ENCODE assay signal across 8 cellular contexts in the genomic region with DNA sequence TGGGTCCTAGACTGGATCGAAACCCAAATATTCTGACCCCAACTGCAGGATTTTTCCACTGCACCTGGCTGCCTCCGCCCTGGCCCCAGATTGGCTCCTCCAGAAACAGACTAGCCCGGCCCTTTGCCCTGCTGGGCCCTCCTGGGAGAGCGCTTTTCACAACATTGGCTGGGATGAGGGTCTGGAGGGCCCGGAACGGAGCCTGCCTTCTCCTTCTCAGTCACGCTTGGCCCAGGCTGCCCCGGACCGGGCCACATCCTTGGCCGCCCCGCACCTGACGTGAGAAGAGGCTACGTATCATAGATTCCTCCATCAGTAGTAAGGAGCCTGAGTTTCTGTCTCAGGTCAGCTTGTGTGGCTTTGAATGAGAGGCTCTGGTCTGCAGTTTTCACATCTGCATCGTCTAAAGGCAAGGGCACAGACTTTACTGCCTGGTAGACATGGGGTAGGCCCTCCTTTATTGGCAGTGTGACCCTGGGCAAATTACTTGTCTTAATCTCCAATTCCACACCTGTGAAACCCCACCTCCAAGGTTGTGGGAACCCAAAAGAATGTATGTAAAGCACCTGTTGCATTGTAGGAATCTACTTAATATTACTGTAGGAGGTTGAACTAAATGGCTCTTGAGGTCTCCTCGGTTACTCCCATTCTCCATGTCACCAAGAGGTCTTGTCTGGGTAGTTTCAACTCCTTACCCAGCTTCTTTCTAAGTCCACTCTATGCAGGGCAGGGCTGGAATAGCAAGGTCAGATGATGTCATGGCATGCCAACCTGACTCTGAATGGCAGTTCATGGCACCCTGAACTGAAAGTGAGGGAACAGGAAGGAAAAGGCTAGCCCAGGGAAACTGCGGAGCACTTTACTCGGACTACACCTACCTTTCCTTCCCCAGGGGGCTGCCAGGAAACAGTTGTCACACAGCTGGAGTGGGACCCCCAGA. TPM values are rescaled to one million over a fixed set of nuclear protein-coding genes. Genes with fewer than 3 reads are reported as not detected.
DNase-seq lines count a peak whose midpoint lies in the region; ATAC-seq and TF ChIP-seq lines count a peak whose summit lies in the region.

No MANE protein-coding gene starts in this region.

- H3K4me1 ChIP-seq in body of pancreas, result peaks cover 43% of the 10 kb centered on the region
- H3K4me1 ChIP-seq in stomach smooth muscle (ENCODE audit: control insufficient read depth, insufficient read depth, low read length), result peaks cover 43% of the 10 kb centered on the region

- TF ChIP-seq CTCF in body of pancreas (IDR thresholded peaks at IDR 0.05) (no peak), kidney epithelial cell (IDR thresholded peaks at IDR 0.05; ENCODE audit: insufficient read depth, low read length, poor library complexity, severe bottlenecking) (no peak)

- peak overlapping the region; percentile 83 to 96 (median 94) for H3K27ac ChIP-seq in body of pancreas
- peak overlapping the region; percentile 96 for H3K27ac ChIP-seq in stomach smooth muscle (ENCODE audit: low read length)

- H3K27ac Mint-ChIP-seq in activated naive CD4-positive, alpha-beta T cell treated with anti-CD3 and anti-CD28 coated beads, Interleukin-2, amount 50 U/mL, for 24 hours, result peak overlapping the region; percentile 90

- no peak for DNase-seq in activated naive CD4-positive, alpha-beta T cell treated with anti-CD3 and anti-CD28 coated beads, Interleukin-2, amount 50 U/mL, for 16 hours
- DNase-seq in HuH-7.5 (ENCODE audit: low spot score), result peak; percentile 48
- peak; percentile 52 to 71 (median 61) for DNase-seq in body of pancreas
- no peak for DNase-seq in kidney epithelial cell (ENCODE audit: low read depth)

- peak; percentile 20 for ATAC-seq in body of pancreas
- no peak for ATAC-seq in GM18519 (IDR thresholded peaks at IDR 0.05; ENCODE audit: low FRiP score, unreplicated experiment)
- ATAC-seq in HG02610 (IDR thresholded peaks at IDR 0.05; ENCODE audit: unreplicated experiment), result no peak

- no peaks in the 10 kb centered on the region for H3K9me3 ChIP-seq in body of pancreas
- no peaks in the 10 kb centered on the region for H3K9me3 ChIP-seq in stomach smooth muscle (ENCODE audit: control insufficient read depth in 2 of 2, low read length in 2 of 2)

- no peaks in the 10 kb centered on the region for H3K9me3 Mint-ChIP-seq in activated naive CD4-positive, alpha-beta T cell treated with anti-CD3 and anti-CD28 coated beads, Interleukin-2, amount 50 U/mL, for 24 hours

- H3K9ac ChIP-seq in stomach smooth muscle (ENCODE audit: low read length in 2 of 2), result peak overlapping the region; percentile 94 to 99

- peaks cover 41% of the 10 kb centered on the region for H3K4me1 Mint-ChIP-seq in activated naive CD4-positive, alpha-beta T cell treated with anti-CD3 and anti-CD28 coated beads, Interleukin-2, amount 50 U/mL, for 24 hours

- peaks cover 2% of the 10 kb centered on the region for H3K36me3 Mint-ChIP-seq in activated naive CD4-positive, alpha-beta T cell treated with anti-CD3 and anti-CD28 coated beads, Interleukin-2, amount 50 U/mL, for 24 hours

- H3K27me3 Mint-ChIP-seq in activated naive CD4-positive, alpha-beta T cell treated with anti-CD3 and anti-CD28 coated beads, Interleukin-2, amount 50 U/mL, for 24 hours, result no peaks in the 10 kb centered on the region

- H3K4me3 ChIP-seq in body of pancreas, result peak overlapping the region; percentile 44 to 83
- H3K4me3 ChIP-seq in kidney epithelial cell (ENCODE audit: low read depth, low read length), result peak overlapping the region; percentile 94
- peak overlapping the region; percentile 66 to 89 for H3K4me3 ChIP-seq in stomach smooth muscle (ENCODE audit: low read length in 2 of 2)

- WGBS in body of pancreas, 2 donors, result 18 to 25% methylated on average over 6 to 17 of the region's 17 CpGs

- H3K36me3 ChIP-seq in body of pancreas (replicated peaks in 1 of 2; ENCODE audit: insufficient read depth in 1 of 2, low read depth in 2 of 2) (peaks cover 0 to 5% of the 10 kb centered on the region in 2 donors), kidney epithelial cell (ENCODE audit: control insufficient read depth, insufficient read depth, low read length) (peaks cover 1% of the 10 kb centered on the region), stomach smooth muscle (ENCODE audit: control insufficient read depth in 2 of 2, insufficient read depth in 2 of 2, low read length in 2 of 2) (peaks cover 4 to 5% of the 10 kb centered on the region in 2 donors)

- H3K4me3 Mint-ChIP-seq in activated naive CD4-positive, alpha-beta T cell treated with anti-CD3 and anti-CD28 coated beads, Interleukin-2, amount 50 U/mL, for 24 hours, result peak overlapping the region; percentile 94

- H3K27me3 ChIP-seq in body of pancreas, result no peaks in the 10 kb centered on the region
- no peaks in the 10 kb centered on the region for H3K27me3 ChIP-seq in kidney epithelial cell (ENCODE audit: control insufficient read depth, insufficient read depth, low read length)
- no peaks in the 10 kb centered on the region for H3K27me3 ChIP-seq in stomach smooth muscle (ENCODE audit: control insufficient read depth in 1 of 2, insufficient read depth in 2 of 2, low read length in 2 of 2)

- no peak for TF ChIP-seq POLR2A in body of pancreas (IDR thresholded peaks at IDR 0.05)

- intact Hi-C loops in body of pancreas (cut with DNase I), result no loop called here

RNA-seq across cellular contexts. Expression of a gene that starts 0.7 kb away (rescaled TPM):
- total RNA-seq in body of pancreas (not detected), kidney epithelial cell (not detected in 2 replicates)

RNA-seq across cellular contexts. Expression of a gene that starts 0.8 kb away (rescaled TPM):
- total RNA-seq in body of pancreas (10 to 100 TPM; 65.6 to 91.0 TPM), kidney epithelial cell (37.9 and 38.5 TPM in 2 replicates)

RNA-seq across cellular contexts. Expression of a gene that starts 9.8 kb away (rescaled TPM):
- 10 to 100 TPM; 16.3 to 18.5 TPM for total RNA-seq in body of pancreas
- total RNA-seq in kidney epithelial cell, result 3.8 TPM in 2 replicates

RNA-seq across cellular contexts. Expression of a gene that starts 34.6 kb away (rescaled TPM):
- total RNA-seq in body of pancreas (1 to 10 TPM in 1 of 2 donors, not detected in 1; 3.4 TPM), kidney epithelial cell (not detected in 2 replicates)

RNA-seq across cellular contexts. Expression of a gene that starts 52.4 kb away (rescaled TPM):
- total RNA-seq in body of pancreas, result 10 to 100 TPM; 39.6 to 40.2 TPM
- 102 and 104 TPM in 2 replicates for total RNA-seq in kidney epithelial cell

Comparison
In these comparisons a context has a peak if more than half of its experiments do, and no peak if none do; other contexts are left out.
1. DNase-seq: peak in HuH-7.5 (single experiment) and body of pancreas (4 of 4); none in activated naive CD4-positive, alpha-beta T cell treated with anti-CD3 and anti-CD28 coated beads, Interleukin-2, amount 50 U/mL, for 16 hours (single experiment) and kidney epithelial cell (single experiment).
2. Peak in every context shown above with its lines, with median percentiles within 50 percentile points of each other: H3K4me3 ChIP-seq.